1 cellular context compared by ENCODE assay signal in genomic region chr19:9836021-9836420, GRCh38.
TF ChIP-seq lines count a peak whose summit lies in the region.

No MANE protein-coding gene starts in this region.

TF ChIP-seq in K562, 482 proteins besides CTCF, POLR2A, EP300 and RAD21:
- no peak for TF ChIP-seq NCOA4 (IDR thresholded peaks at IDR 0.05; ENCODE audit: partially characterized antibody)
- TF ChIP-seq NFIC (IDR thresholded peaks at IDR 0.05), result peak; percentile 41; the same call in 1 of the 2 replicates
- TF ChIP-seq KDM5B (IDR thresholded peaks at IDR 0.05; ENCODE audit: insufficient replicate concordance, low read depth, low read length), result peak; percentile 9
